8 cellular contexts compared by ENCODE assay signal in the genomic region with DNA sequence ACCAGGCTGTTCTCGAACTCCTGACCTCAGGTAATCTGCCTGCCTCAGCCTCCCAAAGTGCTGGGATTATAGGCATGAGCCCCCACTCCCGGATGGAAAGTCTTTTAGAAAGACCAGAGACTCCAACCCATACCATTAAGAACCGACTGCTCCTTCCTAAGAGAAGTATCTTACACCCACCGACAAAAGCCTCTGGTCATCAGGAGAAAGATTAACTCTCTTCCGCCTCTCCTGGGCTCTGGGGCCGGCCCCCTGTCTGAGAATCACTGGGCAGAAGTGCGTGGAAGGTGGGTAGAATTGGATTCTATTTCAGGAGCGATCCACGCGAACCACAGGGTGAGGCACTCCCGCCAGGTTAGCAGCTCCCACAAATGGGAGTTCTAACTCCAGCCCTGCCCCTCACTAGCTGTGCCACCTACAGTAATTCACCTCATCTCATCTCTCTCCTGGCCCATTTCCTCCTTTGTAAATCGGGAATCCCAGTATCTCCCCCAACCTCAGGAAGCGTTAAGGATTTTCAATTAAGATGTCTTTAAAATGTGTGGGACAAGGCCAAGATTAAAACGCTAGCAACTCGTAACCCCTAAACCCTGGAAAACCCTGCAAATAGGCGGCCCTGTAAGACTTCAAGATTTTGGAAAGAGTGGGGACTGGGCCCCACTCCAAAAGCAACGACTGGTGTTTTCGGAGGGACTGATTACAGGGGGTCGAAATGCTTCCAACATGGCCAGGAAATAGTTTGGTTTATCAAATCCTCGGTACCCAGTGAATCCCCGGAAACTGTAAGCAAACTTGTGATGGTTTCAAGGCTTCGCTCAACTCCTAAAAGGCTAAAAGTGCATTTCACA. TPM values are rescaled to one million over a fixed set of nuclear protein-coding genes. Genes with fewer than 3 reads are reported as not detected.
DNase-seq lines count a peak whose midpoint lies in the region; ATAC-seq, FAIRE-seq and TF ChIP-seq lines count a peak whose summit lies in the region.

No MANE protein-coding gene starts in this region.

- in situ Hi-C loops in GM12878 (cut with MboI) = no loop called here

- H3K27me3 ChIP-seq in GM12878 (replicated peaks in 1 of 2; ENCODE audit: control insufficient read depth in 2 of 2, insufficient read depth in 2 of 2, low read length in 1 of 2) (no peaks in the 10 kb centered on the region), lower lobe of right lung (ENCODE audit: low read depth) (no peaks in the 10 kb centered on the region), upper lobe of right lung (no peaks in the 10 kb centered on the region)

- intact Hi-C loops in Right ventricle myocardium superior (cut with DNase I) = loop anchor here (10.0 kb wide), 1 partner anchor 214 kb away; no protein-coding TSS in a partner anchor
- intact Hi-C loops in Right ventricle myocardium inferior (cut with DNase I) = loop anchor here (1.0 kb wide), 1 partner anchor 51 kb away; a partner anchor contains a TSS
- intact Hi-C loops in GM12878 (cut with micrococcal nuclease; ENCODE audit: unreplicated experiment) = no loop called here
- intact Hi-C loops in lower lobe of right lung (cut with DNase I) = no loop called here
- intact Hi-C loops in upper lobe of right lung (cut with DNase I) = no loop called here

- no peak overlapping the region for H2AFZ ChIP-seq in GM12878 (ENCODE audit: control insufficient read depth, low read depth, low read length)

- no peak for TF ChIP-seq EP300 in GM12878 (IDR thresholded peaks at IDR 0.05; ENCODE audit: borderline replicate concordance in 1 of 2, control insufficient read depth in 1 of 2, low read depth in 2 of 2, low read length in 2 of 2)

- RAD21 ChIA-PET in GM12878 (lab: Charles Lee; ENCODE audit: unreplicated experiment) = interaction anchor here (0.9 to 2.8 kb wide), 13 partner anchors 9 to 305 kb away, joined by 3 to 20 read pairs (median 4); a partner anchor contains a TSS

- CTCF ChIA-PET in GM12878 (lab: Yijun Ruan, JAX) = interaction anchor here (0.8 to 4.1 kb wide), 13 partner anchors 14 to 82 kb away, joined by 3 to 20 read pairs (median 4); a partner anchor contains a TSS

- BruUV-seq in GM12878 (replicated peaks; lab: Mats Ljungman, UMichigan) = TSS peak; percentile 66

- H3K4me3 ChIP-seq in GM12878 = peak overlapping the region; percentile 79
- peak overlapping the region; percentile 83 for H3K4me3 ChIP-seq in lower lobe of right lung
- H3K4me3 ChIP-seq in upper lobe of right lung = peak overlapping the region; percentile 73

- WGBS in GM12878 (ENCODE audit: insufficient coverage, insufficient replicate concordance, low lambda C conversion rate, missing lambda C conversion rate) = 1% methylated on average over 22 of the region's 22 CpGs

- peak; percentile 7 for FAIRE-seq in GM12878 (lab: Jason Lieb, UNC)

- peak; percentile 70 for TF ChIP-seq POLR2A in GM12878 (IDR thresholded peaks at IDR 0.05; ENCODE audit: low read depth, low read length)

- TF ChIP-seq RAD21 in GM12878 (IDR thresholded peaks at IDR 0.05; ENCODE audit: insufficient read depth, low read depth, low read length) = no peak

- H3K27ac ChIP-seq in GM12878 (ENCODE audit: control insufficient read depth, insufficient read depth) (peak overlapping the region; percentile 96), lower lobe of right lung (peak overlapping the region; percentile 100), upper lobe of right lung (peak overlapping the region; percentile 99)

- peaks cover 53% of the 10 kb centered on the region for H3K79me2 ChIP-seq in GM12878 (ENCODE audit: control insufficient read depth, insufficient read depth, low read length)

- SMC1A ChIA-PET in GM12878 (lab: Charles Lee; ENCODE audit: uncharacterized antibody, unreplicated experiment) = interaction anchor here (0.9 to 2.6 kb wide), 8 partner anchors 15 to 942 kb away, joined by 3 to 18 read pairs (median 4); a partner anchor contains a TSS

- ATAC-seq in Right ventricle myocardium superior (ENCODE audit: poor library complexity) = no peak
- ATAC-seq in Right ventricle myocardium inferior = no peak
- no peak for ATAC-seq in GM12878
- ATAC-seq in lower lobe of right lung = no peak
- no peak for ATAC-seq in upper lobe of right lung
- no peak for ATAC-seq in HG02973 (IDR thresholded peaks at IDR 0.05; ENCODE audit: unreplicated experiment)
- ATAC-seq in GM19455 (IDR thresholded peaks at IDR 0.05; ENCODE audit: unreplicated experiment) = no peak

- H4K20me1 ChIP-seq in GM12878 (ENCODE audit: control insufficient read depth, insufficient read depth) = peaks cover 9% of the 10 kb centered on the region

- POLR2A ChIA-PET in GM12878 (lab: Charles Lee) = interaction anchor here (0.5 to 3.8 kb wide), 22 partner anchors 9 to 437 kb away, joined by 3 to 43 read pairs (median 5); a partner anchor contains a TSS

- H3K4me1 ChIP-seq in GM12878 (ENCODE audit: control insufficient read depth, insufficient read depth, low read length) = peaks cover 18% of the 10 kb centered on the region
- H3K4me1 ChIP-seq in lower lobe of right lung = peaks cover 50% of the 10 kb centered on the region
- H3K4me1 ChIP-seq in upper lobe of right lung = peaks cover 31% of the 10 kb centered on the region

- H3K4me2 ChIP-seq in GM12878 (ENCODE audit: control insufficient read depth, insufficient read depth) = peak overlapping the region; percentile 85

- peak; percentile 4 for DNase-seq in Right ventricle myocardium superior
- DNase-seq in Right ventricle myocardium inferior (ENCODE audit: missing footprints) = no peak
- no peak for DNase-seq in GM12878 (ENCODE audit: low read depth, low spot score)
- DNase-seq in lower lobe of right lung = no peak
- no peak for DNase-seq in upper lobe of right lung
- no peak for DNase-seq in amygdala (lab: John Stamatoyannopoulos, UW)

- peaks cover 24 to 32% of the 10 kb centered on the region in 2 experiments for H3K36me3 ChIP-seq in GM12878 (ENCODE audit: control insufficient read depth in 2 of 2, insufficient read depth in 2 of 2, low read length in 1 of 2)
- peaks cover 50% of the 10 kb centered on the region for H3K36me3 ChIP-seq in lower lobe of right lung
- H3K36me3 ChIP-seq in upper lobe of right lung = peaks cover 43% of the 10 kb centered on the region

- no peaks in the 10 kb centered on the region for H3K9me3 ChIP-seq in GM12878 (replicated peaks; ENCODE audit: control insufficient read depth, insufficient read depth, low read length)
- no peaks in the 10 kb centered on the region for H3K9me3 ChIP-seq in lower lobe of right lung
- H3K9me3 ChIP-seq in upper lobe of right lung = no peaks in the 10 kb centered on the region

- peak overlapping the region; percentile 98 for H3K9ac ChIP-seq in GM12878 (ENCODE audit: control insufficient read depth, insufficient read depth, low read length)

- TF ChIP-seq CTCF in GM12878 (IDR thresholded peaks at IDR 0.05 in 2 of 3, conservative IDR thresholded peaks at IDR 0.05 in 1 of 3; ENCODE audit: control insufficient read depth in 2 of 3, extremely low read depth in 1 of 3, insufficient read depth in 1 of 3, low read depth in 3 of 3, low read length in 3 of 3) = no peak
- no peak for TF ChIP-seq CTCF in lower lobe of right lung (IDR thresholded peaks at IDR 0.05)
- TF ChIP-seq CTCF in upper lobe of right lung (IDR thresholded peaks at IDR 0.05) = no peak

RNA-seq across cellular contexts. Expression of a gene that starts 1.3 kb away (rescaled TPM):
- total RNA-seq in Right ventricle myocardium superior (158 TPM), Right ventricle myocardium inferior (184 TPM), GM12878 (2014; rRNA removed) (319 and 322 TPM in 2 replicates), GM12878 (2014; rRNA removed; fragmentation: Illumina TruSeq; extraction: Trizol) (240 and 248 TPM in 2 replicates), GM12878 (2021) (512 and 523 TPM in 2 replicates), lower lobe of right lung (274 TPM), upper lobe of right lung (248 TPM)
- total RNA-seq in GM12878 (2013; cell fraction: nucleolus; rRNA removed) = 172 and 179 TPM in 2 replicates
- polyA plus RNA-seq in GM12878 (2011; ENCODE audit: low read depth) = 220 TPM
- polyA plus RNA-seq in GM12878 (2011; rRNA removed) (278 and 395 TPM in 2 replicates), GM12878 (2014; fragmentation: Illumina TruSeq; extraction: Trizol) (416 and 440 TPM in 2 replicates), GM12878 (2014; fragmentation: Nextera tagmentation; extraction: Ambion mirVana) (10 to 100 TPM; 32.5 to 92.5 TPM), GM12878 (2014; rRNA removed) (241 and 268 TPM in 2 replicates), GM12878 (2016; fragmentation: Nextera tagmentation; extraction: Ambion mirVana) (100 to 1,000 TPM; 294 to 346 TPM)
- 272 and 344 TPM in 2 replicates for polyA plus RNA-seq in GM12878 (2011; cell fraction: cytosol; rRNA removed)
- 447 and 512 TPM in 2 replicates for polyA plus RNA-seq in GM12878 (2011; cell fraction: nucleus; rRNA removed)
- polyA plus RNA-seq in GM12878 (2012) = 258 and 326 TPM in 2 replicates
- 348 and 368 TPM in 2 replicates for polyA minus RNA-seq in GM12878 (2011; rRNA and poly(A)+ RNA removed)
- 150 and 190 TPM in 2 replicates for polyA minus RNA-seq in GM12878 (2011; cell fraction: cytosol; rRNA and poly(A)+ RNA removed)
- 92.8 and 152 TPM in 2 replicates for polyA minus RNA-seq in GM12878 (2011; cell fraction: nucleus; rRNA and poly(A)+ RNA removed)

RNA-seq across cellular contexts. Expression of a gene that starts 16.9 kb away (rescaled TPM):
- 1,260 TPM for total RNA-seq in Right ventricle myocardium superior
- 1,308 TPM for total RNA-seq in Right ventricle myocardium inferior
- 22.0 and 23.9 TPM in 2 replicates for total RNA-seq in GM12878 (2013; cell fraction: nucleolus; rRNA removed)
- 92.4 and 121 TPM in 2 replicates for total RNA-seq in GM12878 (2014; rRNA removed)
- total RNA-seq in GM12878 (2014; rRNA removed; fragmentation: Illumina TruSeq; extraction: Trizol) = 135 and 138 TPM in 2 replicates
- total RNA-seq in GM12878 (2021) = 164 and 165 TPM in 2 replicates
- 287 TPM for polyA plus RNA-seq in GM12878 (2011; ENCODE audit: low read depth)
- 114 and 139 TPM in 2 replicates for polyA plus RNA-seq in GM12878 (2011; rRNA removed)
- 188 and 226 TPM in 2 replicates for polyA plus RNA-seq in GM12878 (2011; cell fraction: cytosol; rRNA removed)
- polyA plus RNA-seq in GM12878 (2011; cell fraction: nucleus; rRNA removed) = 151 and 189 TPM in 2 replicates
- polyA plus RNA-seq in GM12878 (2012) = 228 and 402 TPM in 2 replicates
- polyA plus RNA-seq in GM12878 (2014; fragmentation: Illumina TruSeq; extraction: Trizol) = 147 and 214 TPM in 2 replicates
- polyA plus RNA-seq in GM12878 (2014; fragmentation: Nextera tagmentation; extraction: Ambion mirVana) = 100 to 1,000 TPM; 104 to 109 TPM
- polyA plus RNA-seq in GM12878 (2014; rRNA removed) = 284 and 385 TPM in 2 replicates
- 100 to 1,000 TPM; 248 to 270 TPM for polyA plus RNA-seq in GM12878 (2016; fragmentation: Nextera tagmentation; extraction: Ambion mirVana)
- polyA minus RNA-seq in GM12878 (2011; rRNA and poly(A)+ RNA removed) = 79.9 and 129 TPM in 2 replicates
- 35.9 and 40.2 TPM in 2 replicates for polyA minus RNA-seq in GM12878 (2011; cell fraction: cytosol; rRNA and poly(A)+ RNA removed)
- polyA minus RNA-seq in GM12878 (2011; cell fraction: nucleus; rRNA and poly(A)+ RNA removed) = 34.5 and 48.4 TPM in 2 replicates
- total RNA-seq in lower lobe of right lung = 227 TPM
- total RNA-seq in upper lobe of right lung = 210 TPM

RNA-seq across cellular contexts. Expression of a gene that starts 29.6 kb away (rescaled TPM):
- total RNA-seq in Right ventricle myocardium superior (6.3 TPM), Right ventricle myocardium inferior (4.1 TPM), GM12878 (2014; rRNA removed) (50.8 and 55.1 TPM in 2 replicates), GM12878 (2014; rRNA removed; fragmentation: Illumina TruSeq; extraction: Trizol) (35.6 and 37.8 TPM in 2 replicates), GM12878 (2021) (51.3 and 54.9 TPM in 2 replicates), lower lobe of right lung (8.3 TPM), upper lobe of right lung (12.0 TPM)
- total RNA-seq in GM12878 (2013; cell fraction: nucleolus; rRNA removed) = 42.0 and 48.1 TPM in 2 replicates
- polyA plus RNA-seq in GM12878 (2011; ENCODE audit: low read depth) = 13.3 TPM
- polyA plus RNA-seq in GM12878 (2011; rRNA removed) (44.4 and 64.2 TPM in 2 replicates), GM12878 (2014; fragmentation: Illumina TruSeq; extraction: Trizol) (29.7 and 36.4 TPM in 2 replicates), GM12878 (2014; fragmentation: Nextera tagmentation; extraction: Ambion mirVana) (10 to 100 TPM; 14.5 to 16.3 TPM), GM12878 (2014; rRNA removed) (54.8 and 62.4 TPM in 2 replicates), GM12878 (2016; fragmentation: Nextera tagmentation; extraction: Ambion mirVana) (10 to 100 TPM; 46.3 to 48.9 TPM)
- 67.4 and 81.2 TPM in 2 replicates for polyA plus RNA-seq in GM12878 (2011; cell fraction: cytosol; rRNA removed)
- polyA plus RNA-seq in GM12878 (2011; cell fraction: nucleus; rRNA removed) = 88.4 and 106 TPM in 2 replicates
- polyA plus RNA-seq in GM12878 (2012) = 33.6 and 41.0 TPM in 2 replicates
- 30.0 and 57.5 TPM in 2 replicates for polyA minus RNA-seq in GM12878 (2011; rRNA and poly(A)+ RNA removed)
- polyA minus RNA-seq in GM12878 (2011; cell fraction: cytosol; rRNA and poly(A)+ RNA removed) = 15.6 and 23.4 TPM in 2 replicates
- polyA minus RNA-seq in GM12878 (2011; cell fraction: nucleus; rRNA and poly(A)+ RNA removed) = 32.0 and 54.9 TPM in 2 replicates

RNA-seq across cellular contexts. Expression of a gene that starts 35.8 kb away (rescaled TPM):
- total RNA-seq in Right ventricle myocardium superior = 0.86 TPM
- total RNA-seq in Right ventricle myocardium inferior = 0.76 TPM
- total RNA-seq in GM12878 (2013; cell fraction: nucleolus; rRNA removed) = 0.71 and 0.75 TPM in 2 replicates
- 0.44 TPM in 1 of 2 replicates, not detected in the other for total RNA-seq in GM12878 (2014; rRNA removed)
- total RNA-seq in GM12878 (2014; rRNA removed; fragmentation: Illumina TruSeq; extraction: Trizol) = not detected in 2 replicates
- total RNA-seq in GM12878 (2021) = 2.1 and 2.7 TPM in 2 replicates
- polyA plus RNA-seq in GM12878 (2011; ENCODE audit: low read depth) = not detected
- polyA plus RNA-seq in GM12878 (2011; rRNA removed) = 0.27 and 0.35 TPM in 2 replicates
- polyA plus RNA-seq in GM12878 (2011; cell fraction: cytosol; rRNA removed) = 0.09 and 0.25 TPM in 2 replicates
- 1.4 and 1.9 TPM in 2 replicates for polyA plus RNA-seq in GM12878 (2011; cell fraction: nucleus; rRNA removed)
- polyA plus RNA-seq in GM12878 (2012) = 0.17 and 0.46 TPM in 2 replicates
- polyA plus RNA-seq in GM12878 (2014; fragmentation: Illumina TruSeq; extraction: Trizol) = 0.24 TPM in 1 of 2 replicates, not detected in the other
- under 1 TPM in 1 of 2 experiments, not detected in 1; 0.15 TPM for polyA plus RNA-seq in GM12878 (2014; fragmentation: Nextera tagmentation; extraction: Ambion mirVana)
- 0.06 and 0.13 TPM in 2 replicates for polyA plus RNA-seq in GM12878 (2014; rRNA removed)
- polyA plus RNA-seq in GM12878 (2016; fragmentation: Nextera tagmentation; extraction: Ambion mirVana) = under 1 TPM in 1 of 2 experiments, not detected in 1; 0.28 TPM
- polyA minus RNA-seq in GM12878 (2011; rRNA and poly(A)+ RNA removed) = 0.72 and 1.3 TPM in 2 replicates
- not detected in 2 replicates for polyA minus RNA-seq in GM12878 (2011; cell fraction: cytosol; rRNA and poly(A)+ RNA removed)
- polyA minus RNA-seq in GM12878 (2011; cell fraction: nucleus; rRNA and poly(A)+ RNA removed) = 0.24 and 0.29 TPM in 2 replicates
- 4.2 TPM for total RNA-seq in lower lobe of right lung
- total RNA-seq in upper lobe of right lung = 3.7 TPM

RNA-seq across cellular contexts. Expression of a gene that starts 50.9 kb away (rescaled TPM):
- total RNA-seq in Right ventricle myocardium superior (96.2 TPM), Right ventricle myocardium inferior (99.8 TPM), GM12878 (2014; rRNA removed) (27.6 and 29.5 TPM in 2 replicates), GM12878 (2014; rRNA removed; fragmentation: Illumina TruSeq; extraction: Trizol) (14.6 and 15.9 TPM in 2 replicates), GM12878 (2021) (22.4 and 22.9 TPM in 2 replicates), lower lobe of right lung (60.1 TPM), upper lobe of right lung (59.2 TPM)
- total RNA-seq in GM12878 (2013; cell fraction: nucleolus; rRNA removed) = 29.3 and 37.0 TPM in 2 replicates
- 12.6 TPM for polyA plus RNA-seq in GM12878 (2011; ENCODE audit: low read depth)
- polyA plus RNA-seq in GM12878 (2011; rRNA removed) (16.5 and 38.7 TPM in 2 replicates), GM12878 (2014; fragmentation: Illumina TruSeq; extraction: Trizol) (16.3 and 25.4 TPM in 2 replicates), GM12878 (2014; fragmentation: Nextera tagmentation; extraction: Ambion mirVana) (1 to 10 TPM; 1.4 to 5.1 TPM), GM12878 (2014; rRNA removed) (21.4 and 25.5 TPM in 2 replicates), GM12878 (2016; fragmentation: Nextera tagmentation; extraction: Ambion mirVana) (10 to 100 TPM; 25.6 to 27.5 TPM)
- 38.0 and 39.8 TPM in 2 replicates for polyA plus RNA-seq in GM12878 (2011; cell fraction: cytosol; rRNA removed)
- 63.6 and 64.7 TPM in 2 replicates for polyA plus RNA-seq in GM12878 (2011; cell fraction: nucleus; rRNA removed)
- 24.6 and 26.6 TPM in 2 replicates for polyA plus RNA-seq in GM12878 (2012)
- polyA minus RNA-seq in GM12878 (2011; rRNA and poly(A)+ RNA removed) = 19.3 and 27.0 TPM in 2 replicates
- 7.1 and 10.3 TPM in 2 replicates for polyA minus RNA-seq in GM12878 (2011; cell fraction: cytosol; rRNA and poly(A)+ RNA removed)
- 14.6 and 19.6 TPM in 2 replicates for polyA minus RNA-seq in GM12878 (2011; cell fraction: nucleus; rRNA and poly(A)+ RNA removed)

Comparison
In these comparisons a context has a peak if more than half of its experiments do, and no peak if none do; other contexts are left out.
1. intact Hi-C loops: an anchor here in Right ventricle myocardium superior (10.0 kb wide) and Right ventricle myocardium inferior (1.0 kb wide); none called in GM12878, lower lobe of right lung and upper lobe of right lung.